ENCODE assay signal across 30 cellular contexts in genomic region chr6:110404602-110405001, GRCh38. TPM values are rescaled to one million over a fixed set of nuclear protein-coding genes. Genes with fewer than 3 reads are reported as not detected.
DNase-seq lines count a peak whose midpoint lies in the region; ATAC-seq and TF ChIP-seq lines count a peak whose summit lies in the region.
"Had no signal": no experiment of that assay in that cellular context is flagged by ENCODE, and none has a peak within 500 bp of the region (broad histone marks: within the 10 kb centered on the region; RNA-seq: fewer than 3 reads in every experiment).

No MANE protein-coding gene starts in this region.

- H3K27me3 ChIP-seq in psoas muscle (ENCODE audit: insufficient read depth in 3 of 3, low read length in 2 of 3) = no peaks in the 10 kb centered on the region
- H3K27me3 ChIP-seq in BE2C = no peaks in the 10 kb centered on the region
- H3K27me3 ChIP-seq: heart right ventricle, neutrophil, tibial artery had no signal

- WGBS in psoas muscle, 3 donors = 36 to 50% (median 42%) methylated on average over 8 of the region's 8 CpGs

- H3K36me3 ChIP-seq in psoas muscle (ENCODE audit: insufficient read depth in 1 of 2, low read depth in 1 of 2) (peaks cover 2 to 62% of the 10 kb centered on the region in 2 donors), BE2C (no peaks in the 10 kb centered on the region)
- H3K36me3 ChIP-seq: neutrophil had no signal

- H3K4me3 ChIP-seq in fibroblast of pulmonary artery (replicated peaks; ENCODE audit: low read depth, low read length) (no peak overlapping the region), psoas muscle (no peak overlapping the region), BE2C (ENCODE audit: low read depth, low read length) (no peak overlapping the region)
- H3K4me3 ChIP-seq: GM23338, heart right ventricle, tibial artery had no signal

- intact Hi-C loops in psoas muscle (cut with DNase I) = no loop called here

- no peak overlapping the region for H3K27ac ChIP-seq in psoas muscle
- H3K27ac ChIP-seq: 22Rv1, foreskin keratinocyte, heart right ventricle, neutrophil, tibial artery had no signal

- H3K9me3 ChIP-seq in psoas muscle (no peaks in the 10 kb centered on the region), BE2C (no peaks in the 10 kb centered on the region)
- H3K9me3 ChIP-seq: heart right ventricle, neutrophil, SK-N-SH, tibial artery had no signal

- H3K4me1 ChIP-seq in psoas muscle = no peaks in the 10 kb centered on the region
- peaks cover 7% of the 10 kb centered on the region; the same call in 1 of the 2 replicates for H3K4me1 ChIP-seq in BE2C
- H3K4me1 ChIP-seq: foreskin keratinocyte had no signal

- ATAC-seq in psoas muscle = peak in 3 of 4 donors; percentile 34 to 49 (median 43)
- ATAC-seq: activated CD4-positive, alpha-beta T cell treated with anti-CD3 and anti-CD28 coated beads for 36 hours; activated naive CD8-positive, alpha-beta T cell treated with anti-CD3 and anti-CD28 coated beads, Interleukin-2, amount 50 U/mL, for 24 hours; foreskin keratinocyte; GM23338; heart right ventricle; left lobe of liver had no signal

- TF ChIP-seq CTCF in fibroblast of pulmonary artery (IDR thresholded peaks at IDR 0.05; ENCODE audit: low read length, missing control alignments) = no peak
- no peak for TF ChIP-seq CTCF in psoas muscle (IDR thresholded peaks at IDR 0.05)
- TF ChIP-seq CTCF in BE2C (IDR thresholded peaks at IDR 0.05; ENCODE audit: low read depth, low read length) = no peak

- DNase-seq in NOMO-1 (lab: John Stamatoyannopoulos, UW; ENCODE audit: unreplicated experiment in 2 of 2) (peak; percentile 15 to 16), NOMO-1 treated with dmso at 0.1 percent for 144 hours (lab: John Stamatoyannopoulos, UW; ENCODE audit: unreplicated experiment) (no peak), MV-4-11 (lab: John Stamatoyannopoulos, UW) (peak; percentile 51), fibroblast of pulmonary artery (ENCODE audit: low read depth) (peak; percentile 42), psoas muscle (no peak), HUDEP-2 (lab: John Stamatoyannopoulos, UW; ENCODE audit: unreplicated experiment in 76 of 76) (no peak), BE2C (no peak)
- no peak for DNase-seq in activated CD8-positive, alpha-beta memory T cell treated with anti-CD3 and anti-CD28 coated beads, Interleukin-2, amount 50 U/mL, for 48 hours
- DNase-seq: activated CD4-positive, alpha-beta T cell treated with anti-CD3 and anti-CD28 coated beads for 36 hours; activated CD8-positive, alpha-beta memory T cell treated with anti-CD3 and anti-CD28 coated beads for 24 hours; activated gamma-delta T cell; activated naive CD8-positive, alpha-beta T cell treated with anti-CD3 and anti-CD28 coated beads, Interleukin-2, amount 50 U/mL, for 24 hours; activated T-cell treated with anti-CD3 and anti-CD28 coated beads, Interleukin-2, amount 50 U/mL, for 1 hour; CD8-positive, alpha-beta memory T cell; DMS153; foreskin keratinocyte; heart right ventricle; HFFc6; mesendoderm; NCI-H2081 treated with DMSO at 0.1 percent for 48 hours; NCI-H446 treated with DMSO at 0.1 percent for 48 hours; NCI-H82; OCI-M1; SK-N-SH; tibial artery had no signal

RNA-seq across cellular contexts. Expression of gene DDO, which starts 10.8 kb away (rescaled TPM):
- 1 to 10 TPM; 2.7 to 9.7 (median 4.8) TPM for total RNA-seq in psoas muscle
- polyA plus RNA-seq in psoas muscle = 1 to 10 TPM; 1.7 to 9.7 (median 4.8) TPM
- 0.82 TPM for polyA plus RNA-seq in BE2C (2012; ENCODE audit: insufficient read depth, insufficient read length, low read depth)
- total RNA-seq: activated CD4-positive, alpha-beta T cell treated with anti-CD3 and anti-CD28 coated beads for 36 hours; CD8-positive, alpha-beta memory T cell; foreskin keratinocyte had no signal
- polyA plus RNA-seq: CD8-positive, alpha-beta memory T cell; foreskin keratinocyte; GM23338 had no signal

RNA-seq across cellular contexts. Expression of gene METTL24, which starts 46.5 kb away (rescaled TPM):
- total RNA-seq in psoas muscle = not detected
- polyA plus RNA-seq in psoas muscle = under 1 TPM in 1 of 3 donors, not detected in 2; 0.04 TPM
- polyA plus RNA-seq in BE2C (2012; ENCODE audit: insufficient read depth, insufficient read length, low read depth) = not detected
- total RNA-seq: activated CD4-positive, alpha-beta T cell treated with anti-CD3 and anti-CD28 coated beads for 36 hours; foreskin keratinocyte; HFFc6; pulmonary artery endothelial cell had no signal
- polyA plus RNA-seq: foreskin keratinocyte, GM23338, SK-N-SH had no signal

Comparison
In these comparisons a context has a peak if more than half of its experiments do, and no peak if none do; other contexts are left out.
1. DNase-seq: peak in NOMO-1 (2 of 2), MV-4-11 (single experiment) and fibroblast of pulmonary artery (single experiment); none in NOMO-1 treated with dmso at 0.1 percent for 144 hours (single experiment), psoas muscle (0 of 2), activated CD8-positive, alpha-beta memory T cell treated with anti-CD3 and anti-CD28 coated beads, Interleukin-2, amount 50 U/mL, for 48 hours (single experiment), HUDEP-2 (0 of 76) and BE2C (single experiment).